8 cellular contexts compared by ENCODE assay signal in genomic region chr11:65560555-65561418, GRCh38. TPM values are rescaled to one million over a fixed set of nuclear protein-coding genes. Genes with fewer than 3 reads are reported as not detected.
DNase-seq lines count a peak whose midpoint lies in the region; ATAC-seq, FAIRE-seq and TF ChIP-seq lines count a peak whose summit lies in the region.

No MANE protein-coding gene starts in this region.

- H3K9me3 ChIP-seq in BLaER1, result no peaks in the 10 kb centered on the region
- H3K9me3 ChIP-seq in KOPT-K1 (ENCODE audit: insufficient read depth, low read length, poor library complexity, severe bottlenecking), result no peaks in the 10 kb centered on the region
- H3K9me3 ChIP-seq in K562 (replicated peaks; ENCODE audit: control insufficient read depth, insufficient read depth, low read depth, low read length), result no peaks in the 10 kb centered on the region
- H3K9me3 ChIP-seq in tibial artery, result no peaks in the 10 kb centered on the region

- WGBS in K562 (ENCODE audit: insufficient coverage, low coverage, missing lambda C conversion rate), result 16% methylated on average over 15 of the region's 15 CpGs

- TF ChIP-seq CTCF in K562 (IDR thresholded peaks at IDR 0.05 in 2 of 3, conservative IDR thresholded peaks at IDR 0.05 in 1 of 3; ENCODE audit: insufficient read depth in 2 of 3, low read depth in 1 of 3, low read length in 3 of 3) (no peak), tibial artery (IDR thresholded peaks at IDR 0.05) (no peak)

- H3K4me1 ChIP-seq in BLaER1, result peaks cover 76% of the 10 kb centered on the region
- peaks cover 39 to 59% of the 10 kb centered on the region in 2 experiments for H3K4me1 ChIP-seq in K562 (replicated peaks in 1 of 2; ENCODE audit: control insufficient read depth in 2 of 2, insufficient read depth in 2 of 2, low read length in 2 of 2)
- peaks cover 9 to 48% (median 43%) of the 10 kb centered on the region in 4 donors for H3K4me1 ChIP-seq in tibial artery

- no peak for TF ChIP-seq POLR2A in K562 (conservative IDR thresholded peaks at IDR 0.05)

- H3K4me3 ChIP-seq in BLaER1 (no peak overlapping the region), K562 (no peak overlapping the region), tibial artery (no peak overlapping the region)

- CTCF ChIA-PET in K562 (lab: Yijun Ruan, JAX; ENCODE audit: low intra/inter-chr PET ratio), result no interaction called here

- in situ Hi-C loops in K562 (cut with MboI), result no loop called here

- H3K27me3 ChIP-seq in BLaER1 (no peaks in the 10 kb centered on the region), K562 (ENCODE audit: control insufficient read depth in 2 of 2, insufficient read depth in 2 of 2, low read length in 2 of 2) (no peaks in the 10 kb centered on the region), tibial artery (no peaks in the 10 kb centered on the region)

- H3K9ac ChIP-seq in BLaER1 (peak overlapping the region; percentile 5; the same call in 1 of the 2 replicates), K562 (ENCODE audit: insufficient read depth in 1 of 2, low read depth in 2 of 2, low read length in 2 of 2) (peak overlapping the region in 1 of 2 experiments; percentile 78; a peak in 2 of 4 replicates)

- BruUV-seq in K562 (replicated peaks; lab: Mats Ljungman, UMichigan), result no TSS peak

- H3K4me2 ChIP-seq in BLaER1, result peak overlapping the region; percentile 98
- peak overlapping the region; percentile 9; the same call in 1 of the 2 replicates for H3K4me2 ChIP-seq in K562 (ENCODE audit: insufficient read depth, low read length)

- no peaks in the 10 kb centered on the region for H3K36me3 ChIP-seq in BLaER1
- H3K36me3 ChIP-seq in KOPT-K1 (ENCODE audit: insufficient read depth, low read length), result no peaks in the 10 kb centered on the region
- no peaks in the 10 kb centered on the region for H3K36me3 ChIP-seq in K562 (ENCODE audit: control insufficient read depth, insufficient read depth, low read length)
- H3K36me3 ChIP-seq in tibial artery, result no peaks in the 10 kb centered on the region

- no peaks in the 10 kb centered on the region for H3K79me2 ChIP-seq in K562 (ENCODE audit: control insufficient read depth, insufficient read depth, low read length)

- no peak for TF ChIP-seq RAD21 in K562 (CRISPR knock-in tag; conservative IDR thresholded peaks at IDR 0.05 in 1 of 2, IDR thresholded peaks at IDR 0.05 in 1 of 2)

- H2AFZ ChIP-seq in K562 (ENCODE audit: low read depth, low read length), result peak overlapping the region; percentile 75

- intact Hi-C loops in K562 (cut with micrococcal nuclease), result no loop called here
- intact Hi-C loops in left colon (cut with DNase I, micrococcal nuclease), result loop anchor here in 1 of 2 donors (10.0 kb wide), 1 partner anchor 64 kb away; no protein-coding TSS in a partner anchor
- intact Hi-C loops in tibial artery (cut with DNase I; ENCODE audit: low total_unique reads), result no loop called here

- DNase-seq in K562 (ENCODE audit: extremely low read depth in 1 of 4, low spot score in 3 of 4), result peak in 1 of 4 experiments; percentile 42
- peak in 1 of 2 donors; percentile 62 for DNase-seq in left colon
- DNase-seq in tibial artery, result peak; percentile 67 to 85
- DNase-seq in NCI-H187 treated with DMSO at 0.1 percent for 48 hours (lab: John Stamatoyannopoulos, UW), result no peak
- no peak for DNase-seq in SKM-1 treated with dmso at 0.1 percent for 144 hours (lab: John Stamatoyannopoulos, UW; ENCODE audit: unreplicated experiment)

- H3K9me1 ChIP-seq in K562 (ENCODE audit: control insufficient read depth, insufficient read depth, low read length), result no peaks in the 10 kb centered on the region

- ATAC-seq in K562 (no peak), left colon (peak; percentile 28), GM21529 (IDR thresholded peaks at IDR 0.05; ENCODE audit: unreplicated experiment) (no peak)

- POLR2A ChIA-PET in K562 (lab: Yijun Ruan, JAX), result interaction anchor here (0.6 to 3.6 kb wide), 10 partner anchors 11 to 298 kb away, joined by 3 to 22 read pairs (median 4); partner anchors contain the start of genes FAM89B, MALAT1 and ZNRD2

- no peaks in the 10 kb centered on the region for H4K20me1 ChIP-seq in BLaER1
- no peaks in the 10 kb centered on the region for H4K20me1 ChIP-seq in K562 (replicated peaks; ENCODE audit: control insufficient read depth, insufficient read depth, low read length)

- H3K27ac ChIP-seq in BLaER1 (peak overlapping the region; percentile 96; the same call in 1 of the 2 replicates), KOPT-K1 (ENCODE audit: low read depth, low read length, poor library complexity, severe bottlenecking) (peak overlapping the region; percentile 19), K562 (ENCODE audit: extremely low read depth, low read depth, low read length) (no peak overlapping the region), tibial artery (peak overlapping the region; percentile 96 to 98)

- peak; percentile 23 for FAIRE-seq in K562 (lab: Jason Lieb, UNC)

- no peak for TF ChIP-seq EP300 in K562 (IDR thresholded peaks at IDR 0.05; ENCODE audit: low read length)

RNA-seq across cellular contexts. Expression of gene LTBP3, which starts 2.6 kb away (rescaled TPM):
- 78.9 and 182 TPM in 2 replicates for total RNA-seq in K562 (2011; cell fraction: chromatin; rRNA removed; ENCODE audit: low replicate concordance)
- 71.7 and 81.2 TPM in 2 replicates for total RNA-seq in K562 (2011; cell fraction: nucleolus; rRNA removed)
- 77.2 and 120 TPM in 2 replicates for total RNA-seq in K562 (2011; cell fraction: nucleoplasm; rRNA removed)
- total RNA-seq in K562 (2014; rRNA removed), result 15.0 and 19.3 TPM in 2 replicates
- 1.3 and 1.7 TPM in 2 replicates for total RNA-seq in K562 (2014; rRNA removed; fragmentation: Illumina TruSeq; extraction: Trizol)
- total RNA-seq in K562 (2015; rRNA removed; fragmentation: Illumina TruSeq; extraction: Trizol), result 3.8 and 4.4 TPM in 2 replicates
- 17.1 and 18.8 TPM in 2 replicates for total RNA-seq in K562 (2021)
- polyA plus RNA-seq in K562 (2011; rRNA removed), result 7.4 and 17.0 TPM in 2 replicates
- 13.4 and 20.3 TPM in 2 replicates for polyA plus RNA-seq in K562 (2011; cell fraction: cytosol; rRNA removed)
- 102 and 163 TPM in 2 replicates for polyA plus RNA-seq in K562 (2011; cell fraction: nucleus; rRNA removed)
- polyA plus RNA-seq in K562 (2012), result 19.2 and 25.7 TPM in 2 replicates
- 4.8 and 6.9 TPM in 2 replicates for polyA plus RNA-seq in K562 (2014; fragmentation: Illumina TruSeq; extraction: Trizol)
- under 1 TPM; 0.06 to 0.14 TPM for polyA plus RNA-seq in K562 (2014; fragmentation: Nextera tagmentation; extraction: Ambion mirVana)
- 14.6 and 20.5 TPM in 2 replicates for polyA plus RNA-seq in K562 (2014; rRNA removed)
- polyA minus RNA-seq in K562 (2011; rRNA and poly(A)+ RNA removed), result 6.4 and 7.8 TPM in 2 replicates
- polyA minus RNA-seq in K562 (2011; cell fraction: cytosol; rRNA and poly(A)+ RNA removed), result 7.6 and 12.6 TPM in 2 replicates
- 18.2 and 23.1 TPM in 2 replicates for polyA minus RNA-seq in K562 (2011; cell fraction: nucleus; rRNA and poly(A)+ RNA removed)
- total RNA-seq in left colon, result 10 to 100 TPM; 24.9 to 42.9 TPM

RNA-seq across cellular contexts. Expression of gene ZNRD2, which starts 9.5 kb away (rescaled TPM):
- total RNA-seq in K562 (2011; cell fraction: chromatin; rRNA removed; ENCODE audit: low replicate concordance), result 16.9 and 90.0 TPM in 2 replicates
- 98.3 and 115 TPM in 2 replicates for total RNA-seq in K562 (2011; cell fraction: nucleolus; rRNA removed)
- 36.5 and 47.7 TPM in 2 replicates for total RNA-seq in K562 (2011; cell fraction: nucleoplasm; rRNA removed)
- total RNA-seq in K562 (2014; rRNA removed) (129 and 153 TPM in 2 replicates), K562 (2014; rRNA removed; fragmentation: Illumina TruSeq; extraction: Trizol) (8.5 and 13.4 TPM in 2 replicates), K562 (2015; rRNA removed; fragmentation: Illumina TruSeq; extraction: Trizol) (60.4 and 61.8 TPM in 2 replicates), K562 (2021) (106 and 114 TPM in 2 replicates), left colon (10 to 100 TPM; 15.4 to 18.5 TPM)
- polyA plus RNA-seq in K562 (2011; rRNA removed) (40.4 and 51.9 TPM in 2 replicates), K562 (2014; fragmentation: Illumina TruSeq; extraction: Trizol) (16.6 and 77.3 TPM in 2 replicates), K562 (2014; fragmentation: Nextera tagmentation; extraction: Ambion mirVana) (10 to 100 TPM; 35.6 to 66.3 TPM), K562 (2014; rRNA removed) (123 and 130 TPM in 2 replicates)
- polyA plus RNA-seq in K562 (2011; cell fraction: cytosol; rRNA removed), result 70.6 and 201 TPM in 2 replicates
- 69.6 and 90.0 TPM in 2 replicates for polyA plus RNA-seq in K562 (2011; cell fraction: nucleus; rRNA removed)
- 75.0 and 123 TPM in 2 replicates for polyA plus RNA-seq in K562 (2012)
- 7.4 TPM in 2 replicates for polyA minus RNA-seq in K562 (2011; rRNA and poly(A)+ RNA removed)
- polyA minus RNA-seq in K562 (2011; cell fraction: cytosol; rRNA and poly(A)+ RNA removed), result 22.4 and 23.0 TPM in 2 replicates
- polyA minus RNA-seq in K562 (2011; cell fraction: nucleus; rRNA and poly(A)+ RNA removed), result 61.0 and 62.0 TPM in 2 replicates

RNA-seq across cellular contexts. Expression of gene FAM89B, which starts 11.6 kb away (rescaled TPM):
- total RNA-seq in K562 (2011; cell fraction: chromatin; rRNA removed; ENCODE audit: low replicate concordance), result 6.1 and 32.6 TPM in 2 replicates
- total RNA-seq in K562 (2011; cell fraction: nucleolus; rRNA removed), result 30.5 and 31.9 TPM in 2 replicates
- 14.4 and 16.7 TPM in 2 replicates for total RNA-seq in K562 (2011; cell fraction: nucleoplasm; rRNA removed)
- 26.1 and 36.0 TPM in 2 replicates for total RNA-seq in K562 (2014; rRNA removed)
- 3.2 and 4.2 TPM in 2 replicates for total RNA-seq in K562 (2014; rRNA removed; fragmentation: Illumina TruSeq; extraction: Trizol)
- total RNA-seq in K562 (2015; rRNA removed; fragmentation: Illumina TruSeq; extraction: Trizol), result 12.3 and 12.6 TPM in 2 replicates
- 24.2 and 26.9 TPM in 2 replicates for total RNA-seq in K562 (2021)
- polyA plus RNA-seq in K562 (2011; rRNA removed), result 9.7 and 12.3 TPM in 2 replicates
- polyA plus RNA-seq in K562 (2011; cell fraction: cytosol; rRNA removed), result 21.6 and 65.1 TPM in 2 replicates
- 29.6 and 55.3 TPM in 2 replicates for polyA plus RNA-seq in K562 (2011; cell fraction: nucleus; rRNA removed)
- 17.8 and 26.2 TPM in 2 replicates for polyA plus RNA-seq in K562 (2012)
- polyA plus RNA-seq in K562 (2014; fragmentation: Illumina TruSeq; extraction: Trizol), result 11.9 and 21.9 TPM in 2 replicates
- polyA plus RNA-seq in K562 (2014; fragmentation: Nextera tagmentation; extraction: Ambion mirVana), result under 1 TPM; 0.32 to 0.83 TPM
- 27.6 and 33.4 TPM in 2 replicates for polyA plus RNA-seq in K562 (2014; rRNA removed)
- polyA minus RNA-seq in K562 (2011; rRNA and poly(A)+ RNA removed), result 2.2 and 3.2 TPM in 2 replicates
- 7.2 and 7.9 TPM in 2 replicates for polyA minus RNA-seq in K562 (2011; cell fraction: cytosol; rRNA and poly(A)+ RNA removed)
- polyA minus RNA-seq in K562 (2011; cell fraction: nucleus; rRNA and poly(A)+ RNA removed), result 22.2 and 25.9 TPM in 2 replicates
- 10 to 100 TPM; 24.4 to 33.8 TPM for total RNA-seq in left colon

RNA-seq across cellular contexts. Expression of gene EHBP1L1, which starts 15.1 kb away (rescaled TPM):
- 131 and 234 TPM in 2 replicates for total RNA-seq in K562 (2011; cell fraction: chromatin; rRNA removed; ENCODE audit: low replicate concordance)
- total RNA-seq in K562 (2011; cell fraction: nucleolus; rRNA removed), result 106 and 109 TPM in 2 replicates
- 106 and 124 TPM in 2 replicates for total RNA-seq in K562 (2011; cell fraction: nucleoplasm; rRNA removed)
- total RNA-seq in K562 (2014; rRNA removed) (80.6 and 98.7 TPM in 2 replicates), K562 (2014; rRNA removed; fragmentation: Illumina TruSeq; extraction: Trizol) (24.2 and 28.8 TPM in 2 replicates), K562 (2015; rRNA removed; fragmentation: Illumina TruSeq; extraction: Trizol) (26.3 and 29.2 TPM in 2 replicates), K562 (2021) (60.9 and 87.1 TPM in 2 replicates), left colon (10 to 100 TPM; 78.7 to 89.7 TPM)
- polyA plus RNA-seq in K562 (2011; rRNA removed) (19.2 and 29.8 TPM in 2 replicates), K562 (2014; fragmentation: Illumina TruSeq; extraction: Trizol) (36.9 and 50.9 TPM in 2 replicates), K562 (2014; fragmentation: Nextera tagmentation; extraction: Ambion mirVana) (under 1 TPM; 0.03 to 0.38 TPM), K562 (2014; rRNA removed) (56.4 and 61.3 TPM in 2 replicates)
- polyA plus RNA-seq in K562 (2011; cell fraction: cytosol; rRNA removed), result 22.0 and 75.3 TPM in 2 replicates
- polyA plus RNA-seq in K562 (2011; cell fraction: nucleus; rRNA removed), result 63.0 and 156 TPM in 2 replicates
- polyA plus RNA-seq in K562 (2012), result 47.0 and 62.8 TPM in 2 replicates
- 15.6 and 21.1 TPM in 2 replicates for polyA minus RNA-seq in K562 (2011; rRNA and poly(A)+ RNA removed)
- polyA minus RNA-seq in K562 (2011; cell fraction: cytosol; rRNA and poly(A)+ RNA removed), result 50.6 and 59.1 TPM in 2 replicates
- 17.2 and 21.5 TPM in 2 replicates for polyA minus RNA-seq in K562 (2011; cell fraction: nucleus; rRNA and poly(A)+ RNA removed)

RNA-seq across cellular contexts. Expression of gene KCNK7, which starts 34.8 kb away (rescaled TPM):
- 0.33 and 1.00 TPM in 2 replicates for total RNA-seq in K562 (2011; cell fraction: chromatin; rRNA removed; ENCODE audit: low replicate concordance)
- 0.26 TPM in 1 of 2 replicates, not detected in the other for total RNA-seq in K562 (2011; cell fraction: nucleolus; rRNA removed)
- total RNA-seq in K562 (2011; cell fraction: nucleoplasm; rRNA removed), result 0.29 TPM in 1 of 2 replicates, not detected in the other
- not detected in 2 replicates for total RNA-seq in K562 (2014; rRNA removed)
- total RNA-seq in K562 (2014; rRNA removed; fragmentation: Illumina TruSeq; extraction: Trizol), result not detected in 2 replicates
- not detected in 2 replicates for total RNA-seq in K562 (2015; rRNA removed; fragmentation: Illumina TruSeq; extraction: Trizol)
- 0.40 TPM in 1 of 2 replicates, not detected in the other for total RNA-seq in K562 (2021)
- polyA plus RNA-seq in K562 (2011; rRNA removed), result not detected in 2 replicates
- polyA plus RNA-seq in K562 (2011; cell fraction: cytosol; rRNA removed), result 0.28 TPM in 1 of 2 replicates, not detected in the other
- not detected in 2 replicates for polyA plus RNA-seq in K562 (2011; cell fraction: nucleus; rRNA removed)
- polyA plus RNA-seq in K562 (2012), result 0.39 and 0.58 TPM in 2 replicates
- polyA plus RNA-seq in K562 (2014; fragmentation: Illumina TruSeq; extraction: Trizol), result not detected in 2 replicates
- not detected for polyA plus RNA-seq in K562 (2014; fragmentation: Nextera tagmentation; extraction: Ambion mirVana)
- 0.07 TPM in 1 of 2 replicates, not detected in the other for polyA plus RNA-seq in K562 (2014; rRNA removed)
- polyA minus RNA-seq in K562 (2011; rRNA and poly(A)+ RNA removed), result not detected in 2 replicates
- not detected in 2 replicates for polyA minus RNA-seq in K562 (2011; cell fraction: cytosol; rRNA and poly(A)+ RNA removed)
- 0.27 TPM in 1 of 2 replicates, not detected in the other for polyA minus RNA-seq in K562 (2011; cell fraction: nucleus; rRNA and poly(A)+ RNA removed)
- total RNA-seq in left colon, result 1 to 10 TPM in 1 of 2 donors, under 1 TPM in 1; 0.40 to 1.3 TPM

Comparison
In these comparisons a context has a peak if more than half of its experiments do, and no peak if none do; other contexts are left out.
1. DNase-seq: peak in tibial artery (2 of 2); none in NCI-H187 treated with DMSO at 0.1 percent for 48 hours (single experiment) and SKM-1 treated with dmso at 0.1 percent for 144 hours (single experiment).